In the genomic region with DNA sequence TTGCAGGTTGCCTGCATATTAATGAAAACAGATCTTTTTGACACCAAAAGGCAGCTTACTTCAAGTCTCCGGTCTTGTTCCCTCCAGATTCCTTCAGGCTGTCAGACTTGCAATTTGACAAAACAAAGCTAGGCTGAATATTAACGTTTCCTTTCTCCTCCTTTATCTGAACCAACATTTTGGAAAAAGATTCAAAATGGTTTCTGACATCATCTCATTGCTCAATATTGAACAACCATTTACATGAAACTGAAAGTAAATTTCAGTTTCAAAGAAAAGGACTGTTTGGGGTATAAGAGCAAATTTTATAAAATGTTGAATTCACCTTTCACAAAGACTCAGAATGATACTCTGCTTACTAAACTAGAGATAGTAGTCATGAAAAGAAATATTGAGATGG, we compare ENCODE assay signal across 32 cellular contexts.
"Had no signal": no experiment of that assay in that cellular context is flagged by ENCODE, and none has a peak within 500 bp of the region (broad histone marks: within the 10 kb centered on the region; RNA-seq: fewer than 3 reads in every experiment).

No MANE protein-coding gene starts in this region.

- ATAC-seq: activated CD8-positive, alpha-beta memory T cell treated with anti-CD3 and anti-CD28 coated beads, Interleukin-2, amount 10 ng/mL, durations not matched to agents 7 days and 5 days; activated CD8-positive, alpha-beta T cell treated with anti-CD3 and anti-CD28 coated beads, Interleukin-2, amount 10 ng/mL, durations not matched to agents 7 days and 5 days; activated naive CD4-positive, alpha-beta T cell treated with anti-CD3 and anti-CD28 coated beads, Interleukin-2, amount 50 U/mL, for 72 hours; activated T-cell treated with anti-CD3 and anti-CD28 coated beads, Interleukin-2, amount 50 U/mL, for 72 hours; left ventricle myocardium superior; psoas muscle; stimulated activated memory B cell treated with anti-CD40 and anti-IgM and Interleukin-4, amounts not matched to agents 10 μg/mL and 1 μg/mL and 100 μg/mL, for 72 hours; stimulated activated naive CD8-positive, alpha-beta T cell treated with anti-CD3 and anti-CD28 coated beads, Interleukin-15, amount 100 ng/mL, for 72 hours; upper lobe of right lung had no signal

- H3K27ac ChIP-seq: colonic mucosa, epithelial cell of prostate, esophagus squamous epithelium, parathyroid adenoma, psoas muscle, sigmoid colon, upper lobe of right lung had no signal

- H3K36me3 ChIP-seq: colonic mucosa, esophagus squamous epithelium, sigmoid colon, upper lobe of right lung had no signal

- H3K36me3 Mint-ChIP-seq: activated CD8-positive, alpha-beta memory T cell treated with anti-CD3 and anti-CD28 coated beads, Interleukin-2, amount 10 ng/mL, durations not matched to agents 7 days and 5 days; activated naive CD4-positive, alpha-beta T cell treated with anti-CD3 and anti-CD28 coated beads, Interleukin-2, amount 50 U/mL, for 72 hours; mesothelial cell of epicardium; naive B cell; stimulated activated memory B cell treated with anti-CD40 and anti-IgM and Interleukin-4, amounts not matched to agents 10 μg/mL and 1 μg/mL and 100 μg/mL, for 72 hours had no signal

- H3K27me3 ChIP-seq: colonic mucosa, esophagus squamous epithelium, sigmoid colon, upper lobe of right lung had no signal

- H2AFZ ChIP-seq: parathyroid adenoma had no signal

- H3K4me1 ChIP-seq: colonic mucosa, esophagus squamous epithelium, parathyroid adenoma, psoas muscle, sigmoid colon, upper lobe of right lung had no signal

- DNase-seq: activated B cell treated with CpG ODN at 0.5 μM for 24 hours; activated CD4-positive, alpha-beta T cell treated with anti-CD3 and anti-CD28 coated beads, Interleukin-2, amount 50 U/mL, for 1 hour; activated CD8-positive, alpha-beta memory T cell treated with anti-CD3 and anti-CD28 coated beads, Interleukin-2, amount 10 ng/mL, durations not matched to agents 7 days and 5 days; activated CD8-positive, alpha-beta T cell treated with anti-CD3 and anti-CD28 coated beads, Interleukin-2, amount 10 ng/mL, durations not matched to agents 7 days and 5 days; activated naive CD4-positive, alpha-beta T cell; activated T-cell treated with anti-CD3 and anti-CD28 coated beads, Interleukin-2, amount 50 U/mL, for 72 hours; anterior cingulate cortex; cerebellar nuclear complex; colonic mucosa; effector CD8-positive, alpha-beta T cell; esophagus squamous epithelium; islet precursor cell; left ventricle myocardium superior; mammary epithelial cell; naive B cell; nephron progenitor cell; nucleus accumbens; psoas muscle; sigmoid colon; small intestine; stimulated activated CD4-positive, alpha-beta T cell treated with anti-CD3 and anti-CD28 coated beads, Interleukin-1b, Interleukin-23, amount 100 ng/mL, for 48 hours; stimulated activated CD4-positive, alpha-beta T cell treated with anti-CD3 and anti-CD28 coated beads, Interleukin-4, amount 100 ng/mL, for 4 hours; stimulated activated CD8-positive, alpha-beta memory T cell treated with anti-CD3 and anti-CD28 coated beads, Interleukin-4, amount 100 ng/mL, for 48 hours; stimulated activated naive CD8-positive, alpha-beta T cell treated with anti-CD3 and anti-CD28 coated beads, Interleukin-15, amount 100 ng/mL, for 72 hours; substantia nigra; upper lobe of right lung had no signal

- H3K4me3 ChIP-seq: colonic mucosa, esophagus squamous epithelium, psoas muscle, sigmoid colon, upper lobe of right lung had no signal

- H3K4me3 Mint-ChIP-seq: activated B cell treated with CpG ODN at 0.5 μM for 24 hours; activated CD8-positive, alpha-beta memory T cell treated with anti-CD3 and anti-CD28 coated beads, Interleukin-2, amount 10 ng/mL, durations not matched to agents 7 days and 5 days; activated CD8-positive, alpha-beta T cell treated with anti-CD3 and anti-CD28 coated beads, Interleukin-2, amount 10 ng/mL, durations not matched to agents 7 days and 5 days; mesothelial cell of epicardium; naive B cell; nephron progenitor cell; stimulated activated memory B cell treated with anti-CD40 and anti-IgM and Interleukin-4, amounts not matched to agents 10 μg/mL and 1 μg/mL and 100 μg/mL, for 72 hours; stimulated activated naive CD8-positive, alpha-beta T cell treated with anti-CD3 and anti-CD28 coated beads, Interleukin-15, amount 100 ng/mL, for 72 hours; T-helper 2 cell treated with Interferon-gamma antibody and Interleukin-4, amounts not matched to agents 5 μg/mL and 100 μg/mL, for 36 hours had no signal

- H3K9me3 Mint-ChIP-seq: stimulated activated memory B cell treated with anti-CD40 and anti-IgM and Interleukin-4, amounts not matched to agents 10 μg/mL and 1 μg/mL and 100 μg/mL, for 72 hours; T-helper 2 cell treated with Interferon-gamma antibody and Interleukin-4, amounts not matched to agents 5 μg/mL and 100 μg/mL, for 36 hours had no signal

- H3K27ac Mint-ChIP-seq: activated B cell treated with CpG ODN at 0.5 μM for 24 hours; activated CD8-positive, alpha-beta memory T cell treated with anti-CD3 and anti-CD28 coated beads, Interleukin-2, amount 10 ng/mL, durations not matched to agents 7 days and 5 days; activated CD8-positive, alpha-beta T cell treated with anti-CD3 and anti-CD28 coated beads, Interleukin-2, amount 10 ng/mL, durations not matched to agents 7 days and 5 days; activated naive CD4-positive, alpha-beta T cell treated with anti-CD3 and anti-CD28 coated beads, Interleukin-2, amount 50 U/mL, for 72 hours; activated T-cell treated with anti-CD3 and anti-CD28 coated beads, Interleukin-2, amount 50 U/mL, for 72 hours; mesothelial cell of epicardium; naive B cell; nephron progenitor cell; stimulated activated memory B cell treated with anti-CD40 and anti-IgM and Interleukin-4, amounts not matched to agents 10 μg/mL and 1 μg/mL and 100 μg/mL, for 72 hours; stimulated activated naive CD8-positive, alpha-beta T cell treated with anti-CD3 and anti-CD28 coated beads, Interleukin-15, amount 100 ng/mL, for 72 hours; T-helper 2 cell treated with Interferon-gamma antibody and Interleukin-4, amounts not matched to agents 5 μg/mL and 100 μg/mL, for 36 hours had no signal

- H3K4me1 Mint-ChIP-seq: activated B cell treated with CpG ODN at 0.5 μM for 24 hours; naive B cell; nephron progenitor cell; stimulated activated memory B cell treated with anti-CD40 and anti-IgM and Interleukin-4, amounts not matched to agents 10 μg/mL and 1 μg/mL and 100 μg/mL, for 72 hours; stimulated activated naive CD8-positive, alpha-beta T cell treated with anti-CD3 and anti-CD28 coated beads, Interleukin-15, amount 100 ng/mL, for 72 hours had no signal

- H3K27me3 Mint-ChIP-seq: activated B cell treated with CpG ODN at 0.5 μM for 24 hours; activated CD8-positive, alpha-beta memory T cell treated with anti-CD3 and anti-CD28 coated beads, Interleukin-2, amount 10 ng/mL, durations not matched to agents 7 days and 5 days; naive B cell; stimulated activated memory B cell treated with anti-CD40 and anti-IgM and Interleukin-4, amounts not matched to agents 10 μg/mL and 1 μg/mL and 100 μg/mL, for 72 hours; stimulated activated naive CD8-positive, alpha-beta T cell treated with anti-CD3 and anti-CD28 coated beads, Interleukin-15, amount 100 ng/mL, for 72 hours had no signal

- H3K9me3 ChIP-seq: colonic mucosa, esophagus squamous epithelium, psoas muscle, sigmoid colon, upper lobe of right lung had no signal

- H3K79me2 ChIP-seq: parathyroid adenoma had no signal

- H3K9ac ChIP-seq: parathyroid adenoma had no signal
